17 cellular contexts compared by ENCODE assay signal in genomic region chr4:20265726-20266125, GRCh38. TPM values are rescaled to one million over a fixed set of nuclear protein-coding genes. Genes with fewer than 3 reads are reported as not detected.
"Had no signal": no experiment of that assay in that cellular context is flagged by ENCODE, and none has a peak within 500 bp of the region (broad histone marks: within the 10 kb centered on the region; RNA-seq: fewer than 3 reads in every experiment).

No MANE protein-coding gene starts in this region.

- H3K36me3 ChIP-seq: adrenal gland, prostate gland had no signal

- H3K4me1 ChIP-seq: adrenal gland, prostate gland had no signal

- DNase-seq: activated CD4-positive, alpha-beta T cell treated with anti-CD3 and anti-CD28 coated beads, Interleukin-2, amount 10 ng/mL, durations not matched to agents 7 days and 5 days; activated CD8-positive, alpha-beta T cell treated with anti-CD3 and anti-CD28 coated beads, Interleukin-2, amount 10 ng/mL, durations not matched to agents 7 days and 5 days; activated gamma-delta T cell; activated T-cell treated with anti-CD3 and anti-CD28 coated beads, Interleukin-2, amount 50 U/mL, for 48 hours; adrenal gland; central memory CD4-positive, alpha-beta T cell; dorsolateral prefrontal cortex; head of caudate nucleus; kidney; right cardiac atrium; stimulated activated CD4-positive, alpha-beta T cell treated with anti-CD3 and anti-CD28 coated beads, Interleukin-4, amount 100 ng/mL, for 24 hours had no signal

- H3K27ac ChIP-seq: adrenal gland, prostate gland had no signal

- H3K9me3 ChIP-seq: adrenal gland, prostate gland had no signal

- H3K27me3 ChIP-seq: adrenal gland had no signal

- ATAC-seq: activated CD8-positive, alpha-beta T cell treated with anti-CD3 and anti-CD28 coated beads, Interleukin-2, amount 10 ng/mL, durations not matched to agents 7 days and 5 days; activated naive CD4-positive, alpha-beta T cell treated with anti-CD3 and anti-CD28 coated beads, Interleukin-2, amount 50 U/mL, for 72 hours; left lobe of liver; stimulated activated effector memory CD8-positive, alpha-beta T cell treated with anti-CD3 and anti-CD28 coated beads, Interleukin-12 subunit alpha, Interleukin-12 subunit beta, amount 100 ng/mL, for 72 hours had no signal

- FAIRE-seq: frontal cortex had no signal

- H3K4me3 ChIP-seq: adrenal gland, dorsolateral prefrontal cortex, prostate gland, smooth muscle cell had no signal

RNA-seq across cellular contexts. Expression of gene SLIT2, which starts 14.0 kb away (rescaled TPM):
- total RNA-seq: activated CD4-positive, alpha-beta T cell treated with anti-CD3 and anti-CD28 coated beads, Interleukin-2, amount 10 ng/mL, durations not matched to agents 7 days and 5 days; activated CD8-positive, alpha-beta T cell treated with anti-CD3 and anti-CD28 coated beads, Interleukin-2, amount 10 ng/mL, durations not matched to agents 7 days and 5 days; activated naive CD4-positive, alpha-beta T cell treated with anti-CD3 and anti-CD28 coated beads, Interleukin-2, amount 50 U/mL, for 72 hours had no signal
